ENCODE assay signal across 8 cellular contexts in the genomic region with DNA sequence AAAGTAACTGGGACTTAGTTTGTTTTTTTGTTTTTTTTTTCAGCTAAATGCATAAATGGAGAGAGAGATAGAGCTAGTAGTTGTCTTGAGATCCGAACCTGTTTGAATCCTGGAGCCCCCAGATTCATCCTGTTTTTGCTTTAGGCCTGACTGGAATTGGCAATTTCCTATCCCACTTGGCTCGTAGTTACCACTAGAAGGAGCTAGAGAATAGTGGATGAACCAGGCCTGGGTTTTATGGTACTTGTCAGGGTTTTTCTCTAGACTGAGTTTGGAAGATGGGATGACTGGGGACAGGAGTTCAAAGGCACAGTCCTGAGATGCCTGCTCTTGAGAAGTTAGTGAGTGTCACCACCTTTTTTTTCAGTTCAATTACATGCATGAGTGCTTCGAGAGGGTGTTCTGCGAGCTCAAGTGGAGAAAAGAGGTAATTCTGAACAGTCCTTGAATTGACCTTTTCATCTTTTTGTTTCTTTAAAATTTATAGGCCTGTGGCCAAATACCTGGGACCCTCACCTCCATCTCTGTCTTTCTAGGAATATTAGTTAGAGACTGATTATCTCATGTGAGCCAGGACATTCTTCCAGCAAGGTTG.
DNase-seq lines count a peak whose midpoint lies in the region; ATAC-seq, FAIRE-seq and TF ChIP-seq lines count a peak whose summit lies in the region.

No MANE protein-coding gene starts in this region.

- H3K4me3 ChIP-seq in astrocyte of the cerebellum (ENCODE audit: low read depth, low read length) = no peak overlapping the region

- ATAC-seq in HG02981 (IDR thresholded peaks at IDR 0.05; ENCODE audit: unreplicated experiment) = no peak
- ATAC-seq in GM18909 (IDR thresholded peaks at IDR 0.05; ENCODE audit: poor library complexity, unreplicated experiment) = no peak

- TF ChIP-seq CTCF in GM10266 (IDR thresholded peaks at IDR 0.05; ENCODE audit: control insufficient read depth, insufficient read depth, low read depth, missing control alignments) (peak; percentile 50), astrocyte of the cerebellum (IDR thresholded peaks at IDR 0.05; ENCODE audit: low read depth, low read length, missing control alignments) (peak; percentile 83)

- FAIRE-seq in urothelium cell line (lab: Jason Lieb, UNC) = no peak

- DNase-seq in GM10266 (ENCODE audit: extremely low spot score) (no peak), NCI-H146 treated with DMSO at 0.1 percent for 48 hours (lab: John Stamatoyannopoulos, UW; ENCODE audit: unreplicated experiment) (peak; percentile 10), astrocyte of the cerebellum (ENCODE audit: low read depth) (peak; percentile 20), left kidney (ENCODE audit: low read depth, low spot score) (peak; percentile 65), urothelium cell line (ENCODE audit: low spot score) (no peak)
- no peak for DNase-seq in activated CD4-positive, alpha-beta T cell treated with anti-CD3 and anti-CD28 coated beads, Interleukin-2, amount 50 U/mL, for 1 hour

- in situ Hi-C loops in astrocyte of the cerebellum (cut with HindIII; ENCODE audit: low sequenced_read_pairs) = no loop called here

Comparison
In these comparisons a context has a peak if more than half of its experiments do, and no peak if none do; other contexts are left out.
1. DNase-seq: peak in NCI-H146 treated with DMSO at 0.1 percent for 48 hours (single experiment), astrocyte of the cerebellum (single experiment) and left kidney (single experiment); none in GM10266 (single experiment), urothelium cell line (single experiment) and activated CD4-positive, alpha-beta T cell treated with anti-CD3 and anti-CD28 coated beads, Interleukin-2, amount 50 U/mL, for 1 hour (single experiment).